14 cellular contexts compared by ENCODE assay signal in genomic region chr3:187735837-187736236, GRCh38. TPM values are rescaled to one million over a fixed set of nuclear protein-coding genes. Genes with fewer than 3 reads are reported as not detected.
DNase-seq lines count a peak whose midpoint lies in the region; ATAC-seq and TF ChIP-seq lines count a peak whose summit lies in the region.
"Had no signal": no experiment of that assay in that cellular context is flagged by ENCODE, and none has a peak within 500 bp of the region (broad histone marks: within the 10 kb centered on the region; RNA-seq: fewer than 3 reads in every experiment).

No MANE protein-coding gene starts in this region.

- no peak overlapping the region for H4K5ac ChIP-seq in mesendoderm (ENCODE audit: low read length)

- H3K4me3 ChIP-seq in mammary epithelial cell (replicated peaks in 1 of 3; ENCODE audit: insufficient read depth in 1 of 3, low read depth in 2 of 3, low read length in 3 of 3) (peak overlapping the region in 1 of 3 experiments; percentile 63), mesendoderm (ENCODE audit: low read length) (no peak overlapping the region), transverse colon (no peak overlapping the region)

- no peak overlapping the region for H3K23ac ChIP-seq in mesendoderm (ENCODE audit: low read length)

- H3K9ac ChIP-seq in mammary epithelial cell (ENCODE audit: insufficient read depth, low read length) (no peak overlapping the region), mesendoderm (ENCODE audit: low read length) (no peak overlapping the region)

- no peaks in the 10 kb centered on the region for H3K9me3 Mint-ChIP-seq in activated naive CD4-positive, alpha-beta T cell treated with anti-CD3 and anti-CD28 coated beads for 36 hours

- H3K4me1 ChIP-seq in mammary epithelial cell (ENCODE audit: insufficient read depth, low read length) (peaks cover 46% of the 10 kb centered on the region), mesendoderm (ENCODE audit: control insufficient read depth, low read depth, low read length) (peaks cover 14% of the 10 kb centered on the region), transverse colon (peaks cover 0 to 33% (median 29%) of the 10 kb centered on the region in 4 donors)

- H3K36me3 ChIP-seq in mammary epithelial cell (ENCODE audit: insufficient read depth, low read length) (peaks cover 9% of the 10 kb centered on the region), mesendoderm (ENCODE audit: control insufficient read depth, insufficient read depth, low read length) (no peaks in the 10 kb centered on the region), transverse colon (peaks cover 0 to 16% (median 7%) of the 10 kb centered on the region in 4 donors)

- no peaks in the 10 kb centered on the region for H3K27me3 Mint-ChIP-seq in activated naive CD4-positive, alpha-beta T cell treated with anti-CD3 and anti-CD28 coated beads for 36 hours (ENCODE audit: low read depth)

- in situ Hi-C loops in mammary epithelial cell (cut with MboI; ENCODE audit: low sequenced_read_pairs in 2 of 2): loop anchor here (5.0 to 25.0 kb wide), 8 partner anchors 651 to 1499 kb away; no protein-coding TSS in a partner anchor
- in situ Hi-C loops in transverse colon (cut with MboI; ENCODE audit: low pct_ligation_motif_present in 1 of 4, low pct_unique_long_range_greater_than_20kb in 1 of 4, low sequenced_read_pairs in 3 of 4): loop anchor here (5.0 to 25.0 kb wide), 9 partner anchors 426 to 1419 kb away; partner anchors contain the start of gene LPP (in 1 of the 4)

- peaks cover 36% of the 10 kb centered on the region for H3K36me3 Mint-ChIP-seq in activated naive CD4-positive, alpha-beta T cell treated with anti-CD3 and anti-CD28 coated beads for 36 hours (ENCODE audit: low read depth)

- no peaks in the 10 kb centered on the region for H3K79me1 ChIP-seq in mesendoderm (ENCODE audit: low read length)

- H4K20me1 ChIP-seq in mammary epithelial cell (ENCODE audit: insufficient read depth, low read length): no peaks in the 10 kb centered on the region

- H2AFZ ChIP-seq in mammary epithelial cell (ENCODE audit: low read depth, low read length): peak overlapping the region; percentile 92

- dilution Hi-C loops in mammary epithelial cell (cut with HindIII; ENCODE audit: low sequenced_read_pairs): loop anchor here (25.0 kb wide), 4 partner anchors 326 to 1401 kb away; partner anchors contain the start of gene LPP

- no peaks in the 10 kb centered on the region for H3K27me3 ChIP-seq in mammary epithelial cell (ENCODE audit: insufficient read depth, low read length)
- no peaks in the 10 kb centered on the region for H3K27me3 ChIP-seq in mesendoderm (ENCODE audit: insufficient read depth, low read length, poor library complexity)
- no peaks in the 10 kb centered on the region for H3K27me3 ChIP-seq in transverse colon

- 34% methylated on average over 3 of the region's 3 CpGs for WGBS in mammary epithelial cell (ENCODE audit: low coverage, missing lambda C conversion rate)
- no CpG with 5 or more reads among the region's 3 CpGs for WGBS in mesendoderm (ENCODE audit: extremely low coverage, insufficient coverage, low lambda C conversion rate)
- WGBS in transverse colon (ENCODE audit: low coverage in 1 of 2), 2 donors: 58 to 78% methylated on average over 2 to 3 of the region's 3 CpGs

- no peak overlapping the region for H4K8ac ChIP-seq in mesendoderm (ENCODE audit: low read depth, low read length)

- H3K9me3 ChIP-seq in mammary epithelial cell (replicated peaks; ENCODE audit: insufficient read depth, low read length) (no peaks in the 10 kb centered on the region), transverse colon (no peaks in the 10 kb centered on the region)
- H3K9me3 ChIP-seq: thoracic aorta had no signal

- no peak overlapping the region for H3K56ac ChIP-seq in mesendoderm (ENCODE audit: low read length)

- peaks cover 29% of the 10 kb centered on the region for H3K4me1 Mint-ChIP-seq in activated naive CD4-positive, alpha-beta T cell treated with anti-CD3 and anti-CD28 coated beads for 36 hours (ENCODE audit: low read depth)

- no peak overlapping the region for H2AK5ac ChIP-seq in mesendoderm (ENCODE audit: low read length)

- TF ChIP-seq CTCF in mammary epithelial cell (conservative IDR thresholded peaks at IDR 0.05 in 1 of 2, IDR thresholded peaks at IDR 0.05 in 1 of 2; ENCODE audit: extremely low read depth in 1 of 2, insufficient read depth in 1 of 2, low read depth in 1 of 2, low read length in 2 of 2) (no peak), transverse colon (IDR thresholded peaks at IDR 0.05) (no peak)

- DNase-seq in activated naive CD4-positive, alpha-beta T cell treated with anti-CD3 and anti-CD28 coated beads for 36 hours: no peak
- DNase-seq in activated naive CD4-positive, alpha-beta T cell treated with anti-CD3 and anti-CD28 coated beads, Interleukin-2, amount 50 U/mL, for 16 hours: no peak
- DNase-seq in mammary epithelial cell (no peak), mesendoderm (no peak), transverse colon (no peak)
- no peak for DNase-seq in stimulated activated CD4-positive, alpha-beta T cell treated with anti-CD3 and anti-CD28 coated beads, Interleukin-4, amount 100 ng/mL, for 24 hours
- DNase-seq: activated CD4-positive, CD25-positive, alpha-beta regulatory T cell treated with anti-CD3 and anti-CD28 coated beads, Interleukin-2, amount 50 U/mL, for 72 hours; NCI-H187 treated with DMSO at 0.1 percent for 48 hours; RPMI8226; stimulated activated CD4-positive, alpha-beta T cell treated with anti-CD3 and anti-CD28 coated beads, Interleukin-2, amount 100 ng/mL, for 24 hours had no signal

- intact Hi-C loops in activated naive CD4-positive, alpha-beta T cell treated with anti-CD3 and anti-CD28 coated beads for 36 hours (cut with micrococcal nuclease): no loop called here
- intact Hi-C loops in mammary epithelial cell (cut with micrococcal nuclease): no loop called here
- intact Hi-C loops in transverse colon (cut with DNase I; ENCODE audit: low total_unique reads): no loop called here

- no peak for TF ChIP-seq EP300 in transverse colon (IDR thresholded peaks at IDR 0.05; ENCODE audit: low read depth)

- ATAC-seq in HG02678 (IDR thresholded peaks at IDR 0.05; ENCODE audit: unreplicated experiment): no peak
- ATAC-seq in GM19023 (IDR thresholded peaks at IDR 0.05; ENCODE audit: unreplicated experiment): no peak

- peak overlapping the region; percentile 86 for H3K4me3 Mint-ChIP-seq in activated naive CD4-positive, alpha-beta T cell treated with anti-CD3 and anti-CD28 coated beads for 36 hours

- CTCF ChIA-PET in activated naive CD4-positive, alpha-beta T cell treated with anti-CD3 and anti-CD28 coated beads for 36 hours (lab: Charles Lee): interaction anchor here (0.6 kb wide), 1 partner anchor 223 kb away, joined by 5 read pairs; no protein-coding TSS in a partner anchor
- CTCF ChIA-PET in mammary epithelial cell (lab: Charles Lee; ENCODE audit: low non-redundant PET): no interaction called here

- H3K4ac ChIP-seq in mesendoderm (ENCODE audit: low read depth, low read length): peak overlapping the region; percentile 25

- peak overlapping the region; percentile 23 for H3K18ac ChIP-seq in mesendoderm (ENCODE audit: low read length)

- H2BK5ac ChIP-seq in mesendoderm (ENCODE audit: low read length): no peak overlapping the region

- no peak for TF ChIP-seq POLR2A in transverse colon (IDR thresholded peaks at IDR 0.05)

- H3K27ac Mint-ChIP-seq in activated naive CD4-positive, alpha-beta T cell treated with anti-CD3 and anti-CD28 coated beads for 36 hours: peak overlapping the region; percentile 0

- H3K4me2 ChIP-seq in mammary epithelial cell (ENCODE audit: insufficient read depth, low read depth, low read length) (peak overlapping the region; percentile 100), mesendoderm (ENCODE audit: low read length) (no peak overlapping the region)

- H3K27ac ChIP-seq in mammary epithelial cell (ENCODE audit: insufficient read depth, low read depth, low read length) (peak overlapping the region; percentile 5), mesendoderm (ENCODE audit: low read depth, low read length) (no peak overlapping the region), transverse colon (peak overlapping the region; percentile 33 to 99 (median 98))

- peak overlapping the region; percentile 83 for H2BK120ac ChIP-seq in mesendoderm (ENCODE audit: low read depth, low read length)

- no TSS peak for BruUV-seq in mammary epithelial cell (replicated peaks; lab: Mats Ljungman, UMichigan)

- H3K79me2 ChIP-seq in mammary epithelial cell (ENCODE audit: insufficient read depth, low read length) (peaks cover 46% of the 10 kb centered on the region), mesendoderm (ENCODE audit: control insufficient read depth, insufficient read depth, low read length) (no peaks in the 10 kb centered on the region)

- no peak overlapping the region for H2BK15ac ChIP-seq in mesendoderm (replicated peaks; ENCODE audit: low read depth)

RNA-seq across cellular contexts. Expression of gene BCL6, which starts 9.4 kb away (rescaled TPM):
- 100 to 1,000 TPM in 1 of 2 experiments, 10 to 100 TPM in 1; 98.9 to 101 TPM for total RNA-seq in activated naive CD4-positive, alpha-beta T cell treated with anti-CD3 and anti-CD28 coated beads for 36 hours
- total RNA-seq in mammary epithelial cell (10 to 100 TPM; 14.0 to 26.8 TPM), transverse colon (10 to 100 TPM; 18.7 to 65.5 (median 32.5) TPM)
- 3.9 TPM for polyA plus RNA-seq in mammary epithelial cell
- 8.4 TPM for polyA minus RNA-seq in mammary epithelial cell
- polyA plus RNA-seq in mesendoderm (2013, experiment 1 of 2): 1.3 TPM
- 1.4 TPM for polyA plus RNA-seq in mesendoderm (2013, experiment 2 of 2)

RNA-seq across cellular contexts. Expression of gene RTP2, which starts 33.5 kb away (rescaled TPM):
- total RNA-seq in activated naive CD4-positive, alpha-beta T cell treated with anti-CD3 and anti-CD28 coated beads for 36 hours: not detected
- total RNA-seq in mammary epithelial cell (not detected), transverse colon (not detected)
- polyA plus RNA-seq in mammary epithelial cell: not detected
- not detected for polyA minus RNA-seq in mammary epithelial cell
- polyA plus RNA-seq in mesendoderm (2013, experiment 1 of 2): not detected
- not detected for polyA plus RNA-seq in mesendoderm (2013, experiment 2 of 2)
- total RNA-seq: mononuclear cell, thoracic aorta had no signal
